1 cellular context compared by ENCODE assay signal in the genomic region with DNA sequence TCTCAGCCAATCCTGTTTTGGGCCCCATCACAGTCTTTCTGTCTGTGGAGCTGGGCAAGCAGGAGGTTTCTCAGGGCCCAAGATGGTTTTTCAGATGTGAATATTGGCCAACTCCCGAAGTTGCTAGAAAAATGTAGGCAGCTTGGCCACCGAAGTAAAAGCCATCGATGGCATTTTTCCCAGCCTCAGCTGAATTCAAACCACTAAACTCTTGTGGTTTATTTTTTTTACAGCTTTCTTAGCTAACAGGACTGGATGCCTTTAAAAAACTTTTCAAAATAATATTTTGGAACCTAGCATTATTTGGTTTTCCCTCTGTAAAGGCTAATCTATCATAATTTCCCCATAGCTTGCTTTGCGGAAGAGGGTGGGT.
TF ChIP-seq lines count a peak whose summit lies in the region.

No MANE protein-coding gene starts in this region.

TF ChIP-seq in HEK293, 187 proteins besides CTCF, POLR2A, EP300 and RAD21 (continued from another document):
- TF ChIP-seq, protein P1, sequence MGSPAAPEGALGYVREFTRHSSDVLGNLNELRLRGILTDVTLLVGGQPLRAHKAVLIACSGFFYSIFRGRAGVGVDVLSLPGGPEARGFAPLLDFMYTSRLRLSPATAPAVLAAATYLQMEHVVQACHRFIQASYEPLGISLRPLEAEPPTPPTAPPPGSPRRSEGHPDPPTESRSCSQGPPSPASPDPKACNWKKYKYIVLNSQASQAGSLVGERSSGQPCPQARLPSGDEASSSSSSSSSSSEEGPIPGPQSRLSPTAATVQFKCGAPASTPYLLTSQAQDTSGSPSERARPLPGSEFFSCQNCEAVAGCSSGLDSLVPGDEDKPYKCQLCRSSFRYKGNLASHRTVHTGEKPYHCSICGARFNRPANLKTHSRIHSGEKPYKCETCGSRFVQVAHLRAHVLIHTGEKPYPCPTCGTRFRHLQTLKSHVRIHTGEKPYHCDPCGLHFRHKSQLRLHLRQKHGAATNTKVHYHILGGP (tag by site-specific recombination; IDR thresholded peaks at IDR 0.05): no peak
- no peak for TF ChIP-seq ATF2 (tag by site-specific recombination; IDR thresholded peaks at IDR 0.05; ENCODE audit: low read depth)
- no peak for TF ChIP-seq ZNF114 (tag by site-specific recombination; IDR thresholded peaks at IDR 0.05)
- no peak for TF ChIP-seq ZNF664 (tag by site-specific recombination; IDR thresholded peaks at IDR 0.05)
- TF ChIP-seq, protein P2, sequence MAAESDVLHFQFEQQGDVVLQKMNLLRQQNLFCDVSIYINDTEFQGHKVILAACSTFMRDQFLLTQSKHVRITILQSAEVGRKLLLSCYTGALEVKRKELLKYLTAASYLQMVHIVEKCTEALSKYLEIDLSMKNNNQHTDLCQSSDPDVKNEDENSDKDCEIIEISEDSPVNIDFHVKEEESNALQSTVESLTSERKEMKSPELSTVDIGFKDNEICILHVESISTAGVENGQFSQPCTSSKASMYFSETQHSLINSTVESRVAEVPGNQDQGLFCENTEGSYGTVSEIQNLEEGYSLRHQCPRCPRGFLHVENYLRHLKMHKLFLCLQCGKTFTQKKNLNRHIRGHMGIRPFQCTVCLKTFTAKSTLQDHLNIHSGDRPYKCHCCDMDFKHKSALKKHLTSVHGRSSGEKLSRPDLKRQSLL (tag by site-specific recombination; IDR thresholded peaks at IDR 0.05): no peak
- no peak for TF ChIP-seq GLI2 (tag by site-specific recombination; IDR thresholded peaks at IDR 0.05; ENCODE audit: borderline replicate concordance, low read depth)
TF ChIP-seq in HEK293: peak in this region for 0.
